In genomic region chr11:61581931-61582330, GRCh38 we compare ENCODE assay signal across 1 cellular context.
TF ChIP-seq lines count a peak whose summit lies in the region.

No MANE protein-coding gene starts in this region.

TF ChIP-seq in HepG2, 621 proteins besides CTCF, POLR2A, EP300 and RAD21 (continued from another document):
- 0 out of 2 replicates have a peak, but pooled peaks have one; percentile 2 for TF ChIP-seq TFE3 (CRISPR knock-in tag; IDR thresholded peaks at IDR 0.05)
